Comparison of ENCODE assay signal across 1 cellular context in the genomic region with DNA sequence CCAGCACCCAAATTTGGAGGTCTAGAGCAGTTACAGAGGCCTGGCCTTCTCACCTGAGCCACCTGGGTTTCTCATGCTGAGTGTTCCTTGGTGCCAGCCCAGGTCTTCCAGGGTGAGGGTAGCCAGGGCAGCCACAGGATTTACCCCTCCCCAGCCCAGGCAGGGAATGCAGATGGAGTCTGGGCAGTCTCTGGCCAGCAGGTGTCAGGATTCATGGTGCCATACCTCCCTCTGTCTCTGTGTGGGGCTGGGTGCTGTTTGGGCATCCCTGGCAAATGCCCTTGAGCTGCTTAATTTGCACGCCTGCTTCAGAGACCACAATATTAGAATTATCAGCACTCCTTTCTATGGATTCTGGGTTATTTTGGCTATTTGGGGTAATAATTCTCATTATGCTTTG.
TF ChIP-seq lines count a peak whose summit lies in the region.

No MANE protein-coding gene starts in this region.

TF ChIP-seq in GM23338, 12 proteins besides CTCF, POLR2A, EP300 and RAD21:
- TF ChIP-seq, protein P1, sequence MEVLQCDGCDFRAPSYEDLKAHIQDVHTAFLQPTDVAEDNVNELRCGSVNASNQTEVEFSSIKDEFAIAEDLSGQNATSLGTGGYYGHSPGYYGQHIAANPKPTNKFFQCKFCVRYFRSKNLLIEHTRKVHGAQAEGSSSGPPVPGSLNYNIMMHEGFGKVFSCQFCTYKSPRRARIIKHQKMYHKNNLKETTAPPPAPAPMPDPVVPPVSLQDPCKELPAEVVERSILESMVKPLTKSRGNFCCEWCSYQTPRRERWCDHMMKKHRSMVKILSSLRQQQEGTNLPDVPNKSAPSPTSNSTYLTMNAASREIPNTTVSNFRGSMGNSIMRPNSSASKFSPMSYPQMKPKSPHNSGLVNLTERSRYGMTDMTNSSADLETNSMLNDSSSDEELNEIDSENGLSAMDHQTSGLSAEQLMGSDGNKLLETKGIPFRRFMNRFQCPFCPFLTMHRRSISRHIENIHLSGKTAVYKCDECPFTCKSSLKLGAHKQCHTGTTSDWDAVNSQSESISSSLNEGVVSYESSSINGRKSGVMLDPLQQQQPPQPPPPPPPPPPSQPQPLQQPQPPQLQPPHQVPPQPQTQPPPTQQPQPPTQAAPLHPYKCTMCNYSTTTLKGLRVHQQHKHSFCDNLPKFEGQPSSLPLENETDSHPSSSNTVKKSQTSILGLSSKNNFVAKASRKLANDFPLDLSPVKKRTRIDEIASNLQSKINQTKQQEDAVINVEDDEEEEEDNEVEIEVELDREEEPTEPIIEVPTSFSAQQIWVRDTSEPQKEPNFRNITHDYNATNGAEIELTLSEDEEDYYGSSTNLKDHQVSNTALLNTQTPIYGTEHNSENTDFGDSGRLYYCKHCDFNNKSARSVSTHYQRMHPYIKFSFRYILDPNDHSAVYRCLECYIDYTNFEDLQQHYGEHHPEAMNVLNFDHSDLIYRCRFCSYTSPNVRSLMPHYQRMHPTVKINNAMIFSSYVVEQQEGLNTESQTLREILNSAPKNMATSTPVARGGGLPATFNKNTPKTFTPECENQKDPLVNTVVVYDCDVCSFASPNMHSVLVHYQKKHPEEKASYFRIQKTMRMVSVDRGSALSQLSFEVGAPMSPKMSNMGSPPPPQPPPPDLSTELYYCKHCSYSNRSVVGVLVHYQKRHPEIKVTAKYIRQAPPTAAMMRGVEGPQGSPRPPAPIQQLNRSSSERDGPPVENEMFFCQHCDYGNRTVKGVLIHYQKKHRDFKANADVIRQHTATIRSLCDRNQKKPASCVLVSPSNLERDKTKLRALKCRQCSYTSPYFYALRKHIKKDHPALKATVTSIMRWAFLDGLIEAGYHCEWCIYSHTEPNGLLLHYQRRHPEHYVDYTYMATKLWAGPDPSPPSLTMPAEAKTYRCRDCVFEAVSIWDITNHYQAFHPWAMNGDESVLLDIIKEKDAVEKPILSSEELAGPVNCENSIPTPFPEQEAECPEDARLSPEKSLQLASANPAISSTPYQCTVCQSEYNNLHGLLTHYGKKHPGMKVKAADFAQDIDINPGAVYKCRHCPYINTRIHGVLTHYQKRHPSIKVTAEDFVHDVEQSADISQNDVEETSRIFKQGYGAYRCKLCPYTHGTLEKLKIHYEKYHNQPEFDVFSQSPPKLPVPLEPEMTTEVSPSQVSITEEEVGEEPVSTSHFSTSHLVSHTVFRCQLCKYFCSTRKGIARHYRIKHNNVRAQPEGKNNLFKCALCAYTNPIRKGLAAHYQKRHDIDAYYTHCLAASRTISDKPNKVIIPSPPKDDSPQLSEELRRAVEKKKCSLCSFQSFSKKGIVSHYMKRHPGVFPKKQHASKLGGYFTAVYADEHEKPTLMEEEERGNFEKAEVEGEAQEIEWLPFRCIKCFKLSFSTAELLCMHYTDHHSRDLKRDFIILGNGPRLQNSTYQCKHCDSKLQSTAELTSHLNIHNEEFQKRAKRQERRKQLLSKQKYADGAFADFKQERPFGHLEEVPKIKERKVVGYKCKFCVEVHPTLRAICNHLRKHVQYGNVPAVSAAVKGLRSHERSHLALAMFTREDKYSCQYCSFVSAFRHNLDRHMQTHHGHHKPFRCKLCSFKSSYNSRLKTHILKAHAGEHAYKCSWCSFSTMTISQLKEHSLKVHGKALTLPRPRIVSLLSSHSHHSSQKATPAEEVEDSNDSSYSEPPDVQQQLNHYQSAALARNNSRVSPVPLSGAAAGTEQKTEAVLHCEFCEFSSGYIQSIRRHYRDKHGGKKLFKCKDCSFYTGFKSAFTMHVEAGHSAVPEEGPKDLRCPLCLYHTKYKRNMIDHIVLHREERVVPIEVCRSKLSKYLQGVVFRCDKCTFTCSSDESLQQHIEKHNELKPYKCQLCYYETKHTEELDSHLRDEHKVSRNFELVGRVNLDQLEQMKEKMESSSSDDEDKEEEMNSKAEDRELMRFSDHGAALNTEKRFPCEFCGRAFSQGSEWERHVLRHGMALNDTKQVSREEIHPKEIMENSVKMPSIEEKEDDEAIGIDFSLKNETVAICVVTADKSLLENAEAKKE (CRISPR knock-in tag; IDR thresholded peaks at IDR 0.05): no peak
- TF ChIP-seq ZNF114 (CRISPR knock-in tag; IDR thresholded peaks at IDR 0.05) (no peak), POLR2AphosphoS5 (IDR thresholded peaks at IDR 0.05; ENCODE audit: low read depth) (no peak), EZH2phosphoT487 (IDR thresholded peaks at IDR 0.05; ENCODE audit: unreplicated experiment) (no peak), CREB1 (CRISPR knock-in tag; IDR thresholded peaks at IDR 0.05; ENCODE audit: low read depth) (no peak), STAT1 (IDR thresholded peaks at IDR 0.05; ENCODE audit: unreplicated experiment) (no peak), EZH2 (IDR thresholded peaks at IDR 0.05; ENCODE audit: low read depth, unreplicated experiment) (no peak), JUNB (IDR thresholded peaks at IDR 0.05; ENCODE audit: unreplicated experiment) (no peak), ZNF331 (CRISPR knock-in tag; IDR thresholded peaks at IDR 0.05; ENCODE audit: low read depth) (no peak)
- TF ChIP-seq, protein P2, sequence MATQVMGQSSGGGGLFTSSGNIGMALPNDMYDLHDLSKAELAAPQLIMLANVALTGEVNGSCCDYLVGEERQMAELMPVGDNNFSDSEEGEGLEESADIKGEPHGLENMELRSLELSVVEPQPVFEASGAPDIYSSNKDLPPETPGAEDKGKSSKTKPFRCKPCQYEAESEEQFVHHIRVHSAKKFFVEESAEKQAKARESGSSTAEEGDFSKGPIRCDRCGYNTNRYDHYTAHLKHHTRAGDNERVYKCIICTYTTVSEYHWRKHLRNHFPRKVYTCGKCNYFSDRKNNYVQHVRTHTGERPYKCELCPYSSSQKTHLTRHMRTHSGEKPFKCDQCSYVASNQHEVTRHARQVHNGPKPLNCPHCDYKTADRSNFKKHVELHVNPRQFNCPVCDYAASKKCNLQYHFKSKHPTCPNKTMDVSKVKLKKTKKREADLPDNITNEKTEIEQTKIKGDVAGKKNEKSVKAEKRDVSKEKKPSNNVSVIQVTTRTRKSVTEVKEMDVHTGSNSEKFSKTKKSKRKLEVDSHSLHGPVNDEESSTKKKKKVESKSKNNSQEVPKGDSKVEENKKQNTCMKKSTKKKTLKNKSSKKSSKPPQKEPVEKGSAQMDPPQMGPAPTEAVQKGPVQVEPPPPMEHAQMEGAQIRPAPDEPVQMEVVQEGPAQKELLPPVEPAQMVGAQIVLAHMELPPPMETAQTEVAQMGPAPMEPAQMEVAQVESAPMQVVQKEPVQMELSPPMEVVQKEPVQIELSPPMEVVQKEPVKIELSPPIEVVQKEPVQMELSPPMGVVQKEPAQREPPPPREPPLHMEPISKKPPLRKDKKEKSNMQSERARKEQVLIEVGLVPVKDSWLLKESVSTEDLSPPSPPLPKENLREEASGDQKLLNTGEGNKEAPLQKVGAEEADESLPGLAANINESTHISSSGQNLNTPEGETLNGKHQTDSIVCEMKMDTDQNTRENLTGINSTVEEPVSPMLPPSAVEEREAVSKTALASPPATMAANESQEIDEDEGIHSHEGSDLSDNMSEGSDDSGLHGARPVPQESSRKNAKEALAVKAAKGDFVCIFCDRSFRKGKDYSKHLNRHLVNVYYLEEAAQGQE (IDR thresholded peaks at IDR 0.05; ENCODE audit: unreplicated experiment): no peak
